Comparison of ENCODE assay signal across 8 cellular contexts in genomic region chr5:132011561-132012384, GRCh38. TPM values are rescaled to one million over a fixed set of nuclear protein-coding genes. Genes with fewer than 3 reads are reported as not detected.
A peak's percentile ranks its signal among the peaks of the same experiment; 100 is the strongest.
DNase-seq lines count a peak whose midpoint lies in the region; ATAC-seq and TF ChIP-seq lines count a peak whose summit lies in the region.

Gene ACSL6 (minus strand): TSS chr5:132011658. CDS start chr5:132011553, 105 bp downstream.

- H3K56ac ChIP-seq in mesendoderm (ENCODE audit: low read length), result peak within 1 kb of the TSS; percentile 34

- POLR2A ChIA-PET in activated CD4-positive, alpha-beta memory T cell treated with anti-CD3 and anti-CD28 coated beads for 36 hours (lab: Charles Lee), result no interaction called here

- no peak within 1 kb of the TSS for H2BK5ac ChIP-seq in mesendoderm (ENCODE audit: low read length)

- H3K4me1 Mint-ChIP-seq in activated CD4-positive, alpha-beta memory T cell treated with anti-CD3 and anti-CD28 coated beads for 36 hours (ENCODE audit: low read depth), result peaks cover 29% of the 10 kb centered on the region

- H3K4me1 ChIP-seq in effector memory CD4-positive, alpha-beta T cell (ENCODE audit: control insufficient read depth, insufficient read depth, low read length, poor library complexity, severe bottlenecking), result peaks cover 8% of the 10 kb centered on the region
- H3K4me1 ChIP-seq in mesendoderm (ENCODE audit: control insufficient read depth, low read depth, low read length) (no peaks in the 10 kb centered on the region), testis (peaks cover 4% of the 10 kb centered on the region)

- no peak within 1 kb of the TSS for H3K23ac ChIP-seq in mesendoderm (ENCODE audit: low read length)

- no peak within 1 kb of the TSS for H4K5ac ChIP-seq in mesendoderm (ENCODE audit: low read length)

- WGBS in mesendoderm (ENCODE audit: extremely low coverage, insufficient coverage, low lambda C conversion rate), result no CpG with 5 or more reads among the region's 72 CpGs
- WGBS in testis, 2 donors, result 4 to 64% methylated on average over 3 to 52 of the region's 72 CpGs

- no peak within 1 kb of the TSS for H2BK15ac ChIP-seq in mesendoderm (replicated peaks; ENCODE audit: low read depth)

- CTCF ChIA-PET in activated CD4-positive, alpha-beta memory T cell treated with anti-CD3 and anti-CD28 coated beads for 36 hours (lab: Charles Lee), result interaction anchor here (0.6 to 1.9 kb wide), 5 partner anchors 8 to 422 kb away, joined by 3 to 12 read pairs (median 3); no protein-coding TSS in a partner anchor

- no peak within 1 kb of the TSS for H4K8ac ChIP-seq in mesendoderm (ENCODE audit: low read depth, low read length)

- no peaks in the 10 kb centered on the region for H3K36me3 ChIP-seq in effector memory CD4-positive, alpha-beta T cell (ENCODE audit: control insufficient read depth, insufficient read depth, low read length)
- no peaks in the 10 kb centered on the region for H3K36me3 ChIP-seq in mesendoderm (ENCODE audit: control insufficient read depth, insufficient read depth, low read length)
- H3K36me3 ChIP-seq in testis (ENCODE audit: low read depth, missing control alignments), result no peaks in the 10 kb centered on the region

- H3K27ac Mint-ChIP-seq in activated CD4-positive, alpha-beta memory T cell treated with anti-CD3 and anti-CD28 coated beads for 36 hours, result no peak within 1 kb of the TSS

- DNase-seq in NCI-H2227 (lab: John Stamatoyannopoulos, UW; ENCODE audit: unreplicated experiment) (peak; percentile 16), NCI-H2227 treated with DMSO at 0.1 percent for 48 hours (lab: John Stamatoyannopoulos, UW) (no peak), mesendoderm (peak; percentile 18), testis (peak; percentile 25), OCI-M1 (lab: John Stamatoyannopoulos, UW) (no peak)
- peak; percentile 60 for DNase-seq in activated CD4-positive, alpha-beta memory T cell treated with anti-CD3 and anti-CD28 coated beads for 36 hours
- DNase-seq in effector memory CD4-positive, alpha-beta T cell, result peak; percentile 25 to 39 (median 30)

- H3K79me1 ChIP-seq in mesendoderm (ENCODE audit: low read length), result no peaks in the 10 kb centered on the region

- H3K27ac ChIP-seq in effector memory CD4-positive, alpha-beta T cell (ENCODE audit: insufficient read depth, low read length, poor library complexity, severe bottlenecking), result no peak within 1 kb of the TSS
- H3K27ac ChIP-seq in mesendoderm (ENCODE audit: low read depth, low read length) (no peak within 1 kb of the TSS), testis (no peak within 1 kb of the TSS)

- H3K9me3 Mint-ChIP-seq in activated CD4-positive, alpha-beta memory T cell treated with anti-CD3 and anti-CD28 coated beads for 36 hours, result no peaks in the 10 kb centered on the region

- no peaks in the 10 kb centered on the region for H3K79me2 ChIP-seq in mesendoderm (ENCODE audit: control insufficient read depth, insufficient read depth, low read length)

- no peak for TF ChIP-seq CTCF in testis (IDR thresholded peaks at IDR 0.05)

- H3K9me3 ChIP-seq in effector memory CD4-positive, alpha-beta T cell (ENCODE audit: control insufficient read depth, low read length), result no peaks in the 10 kb centered on the region
- no peaks in the 10 kb centered on the region for H3K9me3 ChIP-seq in testis

- no peak within 1 kb of the TSS for H3K18ac ChIP-seq in mesendoderm (ENCODE audit: low read length)

- peak within 1 kb of the TSS; percentile 72 for H3K4me3 ChIP-seq in effector memory CD4-positive, alpha-beta T cell (ENCODE audit: insufficient read depth, low read depth, low read length, poor library complexity, severe bottlenecking)
- H3K4me3 ChIP-seq in mesendoderm (ENCODE audit: low read length), result no peak within 1 kb of the TSS
- H3K4me3 ChIP-seq in testis, result peak within 1 kb of the TSS; percentile 56

- intact Hi-C loops in activated CD4-positive, alpha-beta memory T cell treated with anti-CD3 and anti-CD28 coated beads for 36 hours (cut with micrococcal nuclease), result loop anchor here (1.0 kb wide), 1 partner anchor 9 kb away; no protein-coding TSS in a partner anchor
- intact Hi-C loops in testis (cut with DNase I; ENCODE audit: low total_unique reads), result no loop called here

- no peak within 1 kb of the TSS for H2AK5ac ChIP-seq in mesendoderm (ENCODE audit: low read length)

- H3K9ac ChIP-seq in mesendoderm (ENCODE audit: low read length), result peak within 1 kb of the TSS; percentile 16

- no peak within 1 kb of the TSS for H3K4ac ChIP-seq in mesendoderm (ENCODE audit: low read depth, low read length)

- peak within 1 kb of the TSS; percentile 66 for H3K4me3 Mint-ChIP-seq in activated CD4-positive, alpha-beta memory T cell treated with anti-CD3 and anti-CD28 coated beads for 36 hours

- peaks cover 7% of the 10 kb centered on the region for H3K27me3 ChIP-seq in effector memory CD4-positive, alpha-beta T cell (replicated peaks; ENCODE audit: control insufficient read depth, insufficient read depth, low read length, poor library complexity, severe bottlenecking)
- no peaks in the 10 kb centered on the region for H3K27me3 ChIP-seq in mesendoderm (ENCODE audit: insufficient read depth, low read length, poor library complexity)
- H3K27me3 ChIP-seq in testis, result no peaks in the 10 kb centered on the region

- H2BK120ac ChIP-seq in mesendoderm (ENCODE audit: low read depth, low read length), result no peak within 1 kb of the TSS

- no peaks in the 10 kb centered on the region for H3K36me3 Mint-ChIP-seq in activated CD4-positive, alpha-beta memory T cell treated with anti-CD3 and anti-CD28 coated beads for 36 hours

- no peak for TF ChIP-seq POLR2A in testis (IDR thresholded peaks at IDR 0.05)

- peak within 1 kb of the TSS; percentile 64 for H3K4me2 ChIP-seq in mesendoderm (ENCODE audit: low read length)

- no peak for ATAC-seq in HG02623 (IDR thresholded peaks at IDR 0.05; ENCODE audit: unreplicated experiment)

- peaks cover 37% of the 10 kb centered on the region for H3K27me3 Mint-ChIP-seq in activated CD4-positive, alpha-beta memory T cell treated with anti-CD3 and anti-CD28 coated beads for 36 hours

RNA-seq across cellular contexts. Expression of gene ACSL6, which starts in this region (rescaled TPM):
- total RNA-seq in activated CD4-positive, alpha-beta memory T cell treated with anti-CD3 and anti-CD28 coated beads for 36 hours, result 1 to 10 TPM; 5.6 to 6.0 TPM
- polyA plus RNA-seq in mesendoderm (2013, experiment 1 of 2), result 0.49 TPM
- polyA plus RNA-seq in mesendoderm (2013, experiment 2 of 2), result 0.60 TPM
- 10 to 100 TPM; 38.5 to 44.9 TPM for total RNA-seq in testis
- 98.7 TPM for polyA plus RNA-seq in testis (ENCODE audit: insufficient read depth, low read depth, low replicate concordance)

Comparison
In these comparisons a context has a peak if more than half of its experiments do, and no peak if none do; other contexts are left out.
1. RNA of gene ACSL6 (total RNA-seq): 38.5 to 44.9 TPM in testis; 5.6 to 6.0 TPM in activated CD4-positive, alpha-beta memory T cell treated with anti-CD3 and anti-CD28 coated beads for 36 hours; every median in the first group is over 4 times any median in the second.
2. DNase-seq: peak in NCI-H2227 (single experiment), activated CD4-positive, alpha-beta memory T cell treated with anti-CD3 and anti-CD28 coated beads for 36 hours (single experiment), effector memory CD4-positive, alpha-beta T cell (3 of 3), mesendoderm (single experiment) and testis (single experiment); none in NCI-H2227 treated with DMSO at 0.1 percent for 48 hours (single experiment) and OCI-M1 (single experiment).